In the genomic region with DNA sequence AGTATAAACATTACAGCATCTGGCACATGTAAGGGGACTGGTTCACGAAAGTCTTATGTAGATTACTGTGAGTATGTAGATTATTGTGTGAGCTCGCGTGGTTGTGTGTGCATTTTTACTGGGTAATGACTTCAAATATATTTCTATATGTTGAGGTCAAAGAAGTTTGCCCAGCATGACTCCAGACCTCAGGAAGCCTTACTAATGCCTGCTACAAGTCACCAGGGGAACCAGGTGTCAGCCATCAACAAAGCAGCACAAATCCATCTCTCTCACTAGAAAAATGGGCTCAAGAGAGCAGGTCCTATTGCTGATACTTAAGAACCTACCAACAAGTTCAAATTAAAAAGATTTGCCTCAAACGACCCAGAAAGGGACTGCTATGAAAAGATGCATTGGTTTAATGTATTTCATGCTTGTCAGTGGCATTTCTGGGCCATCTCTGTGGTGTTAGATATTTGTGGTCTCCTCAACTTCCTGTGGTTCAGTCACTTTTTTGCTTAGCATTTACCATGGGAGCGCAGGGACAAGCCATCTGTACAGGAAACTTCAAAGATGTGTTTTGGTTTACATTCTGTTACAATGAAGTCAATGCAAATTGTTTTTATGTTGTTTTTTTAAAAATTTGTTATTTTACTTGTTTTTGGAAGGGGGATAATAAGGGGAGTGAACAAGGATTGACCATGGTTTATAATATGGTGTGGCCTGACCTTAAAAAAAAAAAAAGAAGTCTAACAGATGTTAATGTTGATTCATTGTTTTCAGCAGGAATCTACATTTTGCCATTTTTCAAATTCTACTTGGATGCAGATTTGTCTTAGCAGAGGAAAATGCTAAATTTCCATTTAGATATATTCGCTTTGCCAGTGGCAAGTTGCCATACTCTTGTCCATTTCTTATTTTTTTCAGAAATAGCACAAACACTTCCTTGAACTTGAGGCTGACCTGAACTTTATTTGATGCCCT, we compare ENCODE assay signal across 18 cellular contexts.
A peak's percentile ranks its signal among the peaks of the same experiment; 100 is the strongest.
DNase-seq lines count a peak whose midpoint lies in the region; ATAC-seq, FAIRE-seq and TF ChIP-seq lines count a peak whose summit lies in the region.
"Had no signal": no experiment of that assay in that cellular context is flagged by ENCODE, and none has a peak within 500 bp of the region (broad histone marks: within the 10 kb centered on the region; RNA-seq: fewer than 3 reads in every experiment).

No MANE protein-coding gene starts in this region.

- WGBS in small intestine, 3 donors = 72 to 93% (median 79%) methylated on average over 6 of the region's 6 CpGs

- no peaks in the 10 kb centered on the region for H3K27me3 Mint-ChIP-seq in activated T-cell treated with anti-CD3 and anti-CD28 coated beads, Interleukin-2, amount 50 U/mL, for 4 hours (ENCODE audit: low read depth)
- H3K27me3 Mint-ChIP-seq in naive thymus-derived CD4-positive, alpha-beta T cell = peaks cover 0 to 4% (median 0%) of the 10 kb centered on the region in 5 donors
- H3K27me3 Mint-ChIP-seq: activated B cell treated with CpG ODN at 0.5 μM for 24 hours had no signal

- POLR2A ChIA-PET in naive thymus-derived CD4-positive, alpha-beta T cell (lab: Charles Lee) = no interaction called here

- H3K9ac ChIP-seq in DND-41 (ENCODE audit: low read depth, low read length) = no peak overlapping the region

- DNase-seq in DND-41 = peak; percentile 61
- peak; percentile 0 for DNase-seq in MV-4-11 (lab: John Stamatoyannopoulos, UW)
- DNase-seq in brain pericyte (ENCODE audit: low read depth, low spot score) = peak; percentile 4
- peak; percentile 48 for DNase-seq in left kidney (ENCODE audit: low read depth, low spot score)
- no peak for DNase-seq in activated T-cell treated with anti-CD3 and anti-CD28 coated beads, Interleukin-2, amount 50 U/mL, for 4 hours
- DNase-seq in NCI-H2029 (lab: John Stamatoyannopoulos, UW) = no peak
- DNase-seq in naive thymus-derived CD4-positive, alpha-beta T cell = no peak
- no peak for DNase-seq in small intestine
- DNase-seq: activated B cell treated with CpG ODN at 0.5 μM for 24 hours, activated gamma-delta T cell, Calu3, NCI-H2107, NCI-H774, uterus had no signal

- no peak overlapping the region for H3K27ac Mint-ChIP-seq in naive thymus-derived CD4-positive, alpha-beta T cell
- H3K27ac Mint-ChIP-seq: activated B cell treated with CpG ODN at 0.5 μM for 24 hours had no signal

- H3K27ac ChIP-seq in DND-41 (ENCODE audit: low read length) (peak overlapping the region; percentile 42), small intestine (ENCODE audit: low read depth in 1 of 2, low read length in 1 of 2) (peak overlapping the region in 1 of 2 donors; percentile 29)
- H3K27ac ChIP-seq in naive thymus-derived CD4-positive, alpha-beta T cell (ENCODE audit: low read depth, low read length) = no peak overlapping the region
- H3K27ac ChIP-seq: ascending aorta, RWPE1 had no signal

- CTCF ChIA-PET in naive thymus-derived CD4-positive, alpha-beta T cell (lab: Charles Lee) = no interaction called here

- H3K9me3 ChIP-seq in DND-41 (ENCODE audit: insufficient read depth, low read length, severe bottlenecking) = peaks cover 4% of the 10 kb centered on the region
- no peaks in the 10 kb centered on the region for H3K9me3 ChIP-seq in naive thymus-derived CD4-positive, alpha-beta T cell (ENCODE audit: control insufficient read depth in 2 of 3, low read length in 3 of 3)
- no peaks in the 10 kb centered on the region for H3K9me3 ChIP-seq in small intestine (ENCODE audit: control insufficient read depth, low read depth)
- H3K9me3 ChIP-seq: ascending aorta, uterus had no signal

- H3K4me3 ChIP-seq in DND-41 (ENCODE audit: low read depth in 1 of 2, low read length in 2 of 2) (no peak overlapping the region), small intestine (ENCODE audit: low read depth in 1 of 2, low read length in 2 of 2) (no peak overlapping the region)
- no peak overlapping the region for H3K4me3 ChIP-seq in naive thymus-derived CD4-positive, alpha-beta T cell (ENCODE audit: low read length)
- H3K4me3 ChIP-seq: ascending aorta, lung, uterus had no signal

- no peak overlapping the region for H2AFZ ChIP-seq in DND-41 (ENCODE audit: low read depth, low read length)

- no peak overlapping the region for H3K4me3 Mint-ChIP-seq in activated T-cell treated with anti-CD3 and anti-CD28 coated beads, Interleukin-2, amount 50 U/mL, for 4 hours
- H3K4me3 Mint-ChIP-seq in naive thymus-derived CD4-positive, alpha-beta T cell = no peak overlapping the region
- H3K4me3 Mint-ChIP-seq: activated B cell treated with CpG ODN at 0.5 μM for 24 hours, neural crest cell had no signal

- H3K4me1 Mint-ChIP-seq in activated T-cell treated with anti-CD3 and anti-CD28 coated beads, Interleukin-2, amount 50 U/mL, for 4 hours (ENCODE audit: low read depth) = no peaks in the 10 kb centered on the region
- H3K4me1 Mint-ChIP-seq in naive thymus-derived CD4-positive, alpha-beta T cell = no peaks in the 10 kb centered on the region
- H3K4me1 Mint-ChIP-seq: activated B cell treated with CpG ODN at 0.5 μM for 24 hours had no signal

- no peaks in the 10 kb centered on the region for H3K36me3 Mint-ChIP-seq in activated T-cell treated with anti-CD3 and anti-CD28 coated beads, Interleukin-2, amount 50 U/mL, for 4 hours (ENCODE audit: insufficient read depth)
- H3K36me3 Mint-ChIP-seq in naive thymus-derived CD4-positive, alpha-beta T cell = peaks cover 0 to 4% (median 0%) of the 10 kb centered on the region in 5 donors

- H3K4me1 ChIP-seq in DND-41 (ENCODE audit: insufficient read depth, low read length) = peaks cover 23% of the 10 kb centered on the region
- no peaks in the 10 kb centered on the region for H3K4me1 ChIP-seq in naive thymus-derived CD4-positive, alpha-beta T cell (ENCODE audit: control insufficient read depth in 2 of 2, insufficient read depth in 2 of 2, low read length in 2 of 2)
- no peaks in the 10 kb centered on the region for H3K4me1 ChIP-seq in small intestine (ENCODE audit: control insufficient read depth in 2 of 2, insufficient read depth in 1 of 2, low read depth in 1 of 2, low read length in 1 of 2)
- H3K4me1 ChIP-seq: ascending aorta, uterus had no signal

- peak; percentile 93 for ATAC-seq in DND-41 (ENCODE audit: insufficient read depth, low read depth)
- ATAC-seq in activated T-cell treated with anti-CD3 and anti-CD28 coated beads, Interleukin-2, amount 50 U/mL, for 4 hours = no peak
- no peak for ATAC-seq in naive thymus-derived CD4-positive, alpha-beta T cell

- FAIRE-seq in small intestine (lab: Jason Lieb, UNC) = no peak

- no peak for TF ChIP-seq CTCF in DND-41 (IDR thresholded peaks at IDR 0.05; ENCODE audit: borderline replicate concordance, extremely low read depth, low read length, poor library complexity, severe bottlenecking)

- H3K9me3 Mint-ChIP-seq in activated T-cell treated with anti-CD3 and anti-CD28 coated beads, Interleukin-2, amount 50 U/mL, for 4 hours = peaks cover 3% of the 10 kb centered on the region
- H3K9me3 Mint-ChIP-seq in naive thymus-derived CD4-positive, alpha-beta T cell = peaks cover 0 to 26% (median 5%) of the 10 kb centered on the region in 11 donors

- H3K4me2 ChIP-seq in DND-41 (ENCODE audit: insufficient read depth, low read length) = no peak overlapping the region

- intact Hi-C loops in naive thymus-derived CD4-positive, alpha-beta T cell (cut with micrococcal nuclease) = no loop called here

- no peaks in the 10 kb centered on the region for H3K36me3 ChIP-seq in DND-41 (ENCODE audit: insufficient read depth, low read length)
- H3K36me3 ChIP-seq in naive thymus-derived CD4-positive, alpha-beta T cell (ENCODE audit: control insufficient read depth in 2 of 3, insufficient read depth in 3 of 3, low read length in 3 of 3) = no peaks in the 10 kb centered on the region
- H3K36me3 ChIP-seq in small intestine (ENCODE audit: control insufficient read depth in 2 of 2, insufficient read depth in 2 of 2, low read length in 2 of 2) = no peaks in the 10 kb centered on the region
- H3K36me3 ChIP-seq: ascending aorta, uterus had no signal

- no peaks in the 10 kb centered on the region for H3K79me2 ChIP-seq in DND-41 (ENCODE audit: insufficient read depth, low read length)

- H3K27me3 ChIP-seq in DND-41 (ENCODE audit: insufficient read depth, low read length, poor library complexity) (no peaks in the 10 kb centered on the region), small intestine (ENCODE audit: control insufficient read depth in 2 of 2, insufficient read depth in 2 of 2, low read length in 2 of 2) (no peaks in the 10 kb centered on the region)
- H3K27me3 ChIP-seq in naive thymus-derived CD4-positive, alpha-beta T cell (ENCODE audit: control insufficient read depth in 2 of 2, insufficient read depth in 2 of 2, low read length in 2 of 2) = no peaks in the 10 kb centered on the region
- H3K27me3 ChIP-seq: ascending aorta, uterus had no signal

- H4K20me1 ChIP-seq in DND-41 (ENCODE audit: insufficient read depth, low read length) = no peaks in the 10 kb centered on the region

Comparison
In these comparisons a context has a peak if more than half of its experiments do, and no peak if none do; other contexts are left out.
1. DNase-seq: peak in DND-41 (single experiment), MV-4-11 (single experiment), brain pericyte (single experiment) and left kidney (single experiment); none in activated T-cell treated with anti-CD3 and anti-CD28 coated beads, Interleukin-2, amount 50 U/mL, for 4 hours (single experiment), NCI-H2029 (single experiment), naive thymus-derived CD4-positive, alpha-beta T cell (0 of 9) and small intestine (single experiment).